ENCODE assay signal across 23 cellular contexts in the genomic region with DNA sequence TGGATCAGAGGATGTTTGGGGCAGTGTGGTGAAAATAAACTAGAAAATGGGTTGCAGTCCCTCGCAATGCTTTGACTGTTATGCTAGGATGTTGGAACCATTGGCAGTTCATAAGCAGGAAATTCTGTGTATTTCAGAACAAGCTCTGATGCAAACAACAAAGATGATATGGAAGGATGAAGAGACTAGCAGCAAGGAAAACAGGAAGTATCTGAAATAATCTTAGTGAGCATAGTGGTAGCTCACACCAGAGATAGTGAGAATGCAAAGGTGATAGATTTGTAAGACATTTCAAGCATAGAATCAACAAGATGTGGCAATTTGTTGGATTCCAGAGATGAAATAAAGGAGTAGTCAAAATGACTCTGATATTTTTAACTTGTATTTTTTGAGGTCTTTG. TPM values are rescaled to one million over a fixed set of nuclear protein-coding genes. Genes with fewer than 3 reads are reported as not detected.
A peak's percentile ranks its signal among the peaks of the same experiment; 100 is the strongest.
DNase-seq lines count a peak whose midpoint lies in the region; ATAC-seq lines count a peak whose summit lies in the region.
"Had no signal": no experiment of that assay in that cellular context is flagged by ENCODE, and none has a peak within 500 bp of the region (broad histone marks: within the 10 kb centered on the region; RNA-seq: fewer than 3 reads in every experiment).

No MANE protein-coding gene starts in this region.

- no peaks in the 10 kb centered on the region for H3K27me3 Mint-ChIP-seq in activated naive CD4-positive, alpha-beta T cell treated with anti-CD3 and anti-CD28 coated beads for 36 hours (ENCODE audit: low read depth)
- no peaks in the 10 kb centered on the region for H3K27me3 Mint-ChIP-seq in activated T-helper 17 cell treated with anti-CD3 and anti-CD28 coated beads, Interleukin-2, amount 50 U/mL, for 72 hours
- H3K27me3 Mint-ChIP-seq: brain had no signal

- DNase-seq in activated naive CD4-positive, alpha-beta T cell treated with anti-CD3 and anti-CD28 coated beads for 36 hours, result no peak
- DNase-seq in activated naive CD4-positive, alpha-beta T cell (lab: John Stamatoyannopoulos, UW), result no peak
- peak; percentile 33 for DNase-seq in OCI-M1 (lab: John Stamatoyannopoulos, UW)
- no peak for DNase-seq in stimulated activated effector memory CD8-positive, alpha-beta T cell treated with anti-CD3 and anti-CD28 coated beads, Interleukin-12 subunit alpha, Interleukin-12 subunit beta, amount 100 ng/mL, for 72 hours (ENCODE audit: low spot score in 2 of 2)
- DNase-seq: activated CD4-positive, CD25-positive, alpha-beta regulatory T cell; cerebellar nuclear complex; hippocampal formation; immature natural killer cell; KG1; left lung; MM.1S; NCI-H1436; NCI-H446; NCI-H82; stimulated activated CD4-positive, alpha-beta T cell treated with anti-CD3 and anti-CD28 coated beads, Interleukin-12 subunit alpha, Interleukin-12 subunit beta, amount 100 ng/mL, for 4 hours; stimulated activated CD4-positive, alpha-beta T cell treated with anti-CD3 and anti-CD28 coated beads, Interleukin-4, amount 100 ng/mL, for 1 hour; T1000; upper lobe of left lung had no signal

- CTCF ChIA-PET in activated naive CD4-positive, alpha-beta T cell treated with anti-CD3 and anti-CD28 coated beads for 36 hours (lab: Charles Lee), result interaction anchor here (0.7 to 0.8 kb wide), 2 partner anchors 135 to 136 kb away, joined by 3 read pairs; no protein-coding TSS in a partner anchor

- no peak for ATAC-seq in activated T-helper 17 cell treated with anti-CD3 and anti-CD28 coated beads, Interleukin-2, amount 50 U/mL, for 72 hours (replicated peaks)
- ATAC-seq in stimulated activated effector memory CD8-positive, alpha-beta T cell treated with anti-CD3 and anti-CD28 coated beads, Interleukin-12 subunit alpha, Interleukin-12 subunit beta, amount 100 ng/mL, for 72 hours, result no peak
- ATAC-seq in GM21367 (IDR thresholded peaks at IDR 0.05; ENCODE audit: unreplicated experiment) (no peak), HG03097 (IDR thresholded peaks at IDR 0.05; ENCODE audit: low FRiP score, unreplicated experiment) (no peak)
- ATAC-seq: left lung, sciatic nerve had no signal

- peaks cover 4% of the 10 kb centered on the region for H3K36me3 Mint-ChIP-seq in activated naive CD4-positive, alpha-beta T cell treated with anti-CD3 and anti-CD28 coated beads for 36 hours (ENCODE audit: low read depth)
- H3K36me3 Mint-ChIP-seq in activated T-helper 17 cell treated with anti-CD3 and anti-CD28 coated beads, Interleukin-2, amount 50 U/mL, for 72 hours (ENCODE audit: low read depth), result peaks cover 70% of the 10 kb centered on the region
- H3K36me3 Mint-ChIP-seq in stimulated activated effector memory CD8-positive, alpha-beta T cell treated with anti-CD3 and anti-CD28 coated beads, Interleukin-12 subunit alpha, Interleukin-12 subunit beta, amount 100 ng/mL, for 72 hours, result peaks cover 92% of the 10 kb centered on the region

- no peaks in the 10 kb centered on the region for H3K9me3 Mint-ChIP-seq in activated naive CD4-positive, alpha-beta T cell treated with anti-CD3 and anti-CD28 coated beads for 36 hours
- H3K9me3 Mint-ChIP-seq in activated T-helper 17 cell treated with anti-CD3 and anti-CD28 coated beads, Interleukin-2, amount 50 U/mL, for 72 hours, result no peaks in the 10 kb centered on the region
- H3K9me3 Mint-ChIP-seq in stimulated activated effector memory CD8-positive, alpha-beta T cell treated with anti-CD3 and anti-CD28 coated beads, Interleukin-12 subunit alpha, Interleukin-12 subunit beta, amount 100 ng/mL, for 72 hours, result no peaks in the 10 kb centered on the region
- H3K9me3 Mint-ChIP-seq: brain, immature natural killer cell had no signal

- H3K27ac Mint-ChIP-seq in activated naive CD4-positive, alpha-beta T cell treated with anti-CD3 and anti-CD28 coated beads for 36 hours, result peak overlapping the region; percentile 27
- H3K27ac Mint-ChIP-seq in activated T-helper 17 cell treated with anti-CD3 and anti-CD28 coated beads, Interleukin-2, amount 50 U/mL, for 72 hours, result peak overlapping the region; percentile 76
- peak overlapping the region; percentile 2 for H3K27ac Mint-ChIP-seq in stimulated activated effector memory CD8-positive, alpha-beta T cell treated with anti-CD3 and anti-CD28 coated beads, Interleukin-12 subunit alpha, Interleukin-12 subunit beta, amount 100 ng/mL, for 72 hours

- no peak overlapping the region for H3K4me3 Mint-ChIP-seq in activated naive CD4-positive, alpha-beta T cell treated with anti-CD3 and anti-CD28 coated beads for 36 hours
- no peak overlapping the region for H3K4me3 Mint-ChIP-seq in activated T-helper 17 cell treated with anti-CD3 and anti-CD28 coated beads, Interleukin-2, amount 50 U/mL, for 72 hours
- H3K4me3 Mint-ChIP-seq in stimulated activated effector memory CD8-positive, alpha-beta T cell treated with anti-CD3 and anti-CD28 coated beads, Interleukin-12 subunit alpha, Interleukin-12 subunit beta, amount 100 ng/mL, for 72 hours, result no peak overlapping the region
- H3K4me3 Mint-ChIP-seq: brain, immature natural killer cell had no signal

- H3K4me1 Mint-ChIP-seq in activated naive CD4-positive, alpha-beta T cell treated with anti-CD3 and anti-CD28 coated beads for 36 hours (ENCODE audit: low read depth), result peaks cover 6% of the 10 kb centered on the region
- H3K4me1 Mint-ChIP-seq in activated T-helper 17 cell treated with anti-CD3 and anti-CD28 coated beads, Interleukin-2, amount 50 U/mL, for 72 hours, result no peaks in the 10 kb centered on the region
- H3K4me1 Mint-ChIP-seq in stimulated activated effector memory CD8-positive, alpha-beta T cell treated with anti-CD3 and anti-CD28 coated beads, Interleukin-12 subunit alpha, Interleukin-12 subunit beta, amount 100 ng/mL, for 72 hours, result no peaks in the 10 kb centered on the region
- H3K4me1 Mint-ChIP-seq: brain, immature natural killer cell had no signal

- intact Hi-C loops in activated naive CD4-positive, alpha-beta T cell treated with anti-CD3 and anti-CD28 coated beads for 36 hours (cut with micrococcal nuclease), result no loop called here

RNA-seq across cellular contexts. Expression of gene RCC1, which starts 11.1 kb away (rescaled TPM):
- 100 to 1,000 TPM; 106 to 110 TPM for total RNA-seq in activated naive CD4-positive, alpha-beta T cell treated with anti-CD3 and anti-CD28 coated beads for 36 hours
- 100 to 1,000 TPM in 1 of 2 donors, 10 to 100 TPM in 1; 58.6 to 116 TPM for total RNA-seq in activated T-helper 17 cell treated with anti-CD3 and anti-CD28 coated beads, Interleukin-2, amount 50 U/mL, for 72 hours

RNA-seq across cellular contexts. Expression of gene TRNAU1AP, which starts 58.1 kb away (rescaled TPM):
- total RNA-seq in activated naive CD4-positive, alpha-beta T cell treated with anti-CD3 and anti-CD28 coated beads for 36 hours, result 10 to 100 TPM; 36.7 to 39.4 TPM
- total RNA-seq in activated T-helper 17 cell treated with anti-CD3 and anti-CD28 coated beads, Interleukin-2, amount 50 U/mL, for 72 hours, result 10 to 100 TPM; 58.9 to 95.8 TPM

Comparison
In these comparisons a context has a peak if more than half of its experiments do, and no peak if none do; other contexts are left out.
1. H3K27ac Mint-ChIP-seq: peak in every context shown above with its lines; median percentile 76 in activated T-helper 17 cell treated with anti-CD3 and anti-CD28 coated beads, Interleukin-2, amount 50 U/mL, for 72 hours; 27 in activated naive CD4-positive, alpha-beta T cell treated with anti-CD3 and anti-CD28 coated beads for 36 hours; 2 in stimulated activated effector memory CD8-positive, alpha-beta T cell treated with anti-CD3 and anti-CD28 coated beads, Interleukin-12 subunit alpha, Interleukin-12 subunit beta, amount 100 ng/mL, for 72 hours.